Comparison of ENCODE assay signal across 19 cellular contexts in genomic region chr5:59604111-59604510, GRCh38.
DNase-seq lines count a peak whose midpoint lies in the region; ATAC-seq and TF ChIP-seq lines count a peak whose summit lies in the region.
"Had no signal": no experiment of that assay in that cellular context is flagged by ENCODE, and none has a peak within 500 bp of the region (broad histone marks: within the 10 kb centered on the region; RNA-seq: fewer than 3 reads in every experiment).

No MANE protein-coding gene starts in this region.

- WGBS in esophagus squamous epithelium, 2 donors, result 62 to 64% methylated on average over 4 of the region's 4 CpGs

- no peaks in the 10 kb centered on the region for H3K9me3 ChIP-seq in esophagus squamous epithelium
- H3K9me3 ChIP-seq: A549; BLaER1 treated with 17β-estradiol and CSF1 and Interleukin-3, amounts not matched to agents 10 nM and 100 nM; Caco-2 had no signal

- no peaks in the 10 kb centered on the region for H3K27me3 ChIP-seq in esophagus squamous epithelium
- H3K27me3 ChIP-seq: BLaER1 treated with 17β-estradiol and CSF1 and Interleukin-3, amounts not matched to agents 10 nM and 100 nM had no signal

- H3K27ac ChIP-seq in esophagus squamous epithelium, result no peak overlapping the region
- H3K27ac ChIP-seq: 22Rv1; A549; BLaER1 treated with 17β-estradiol and CSF1 and Interleukin-3, amounts not matched to agents 10 nM and 100 nM; C4-2B had no signal

- ATAC-seq in activated CD4-positive, alpha-beta T cell treated with anti-CD3 and anti-CD28 coated beads for 36 hours, result no peak
- ATAC-seq: A549; CD8-positive, alpha-beta T cell had no signal

- H3K9me3 Mint-ChIP-seq in nephron, result peaks cover 2% of the 10 kb centered on the region
- H3K9me3 Mint-ChIP-seq in activated CD4-positive, alpha-beta T cell treated with anti-CD3 and anti-CD28 coated beads for 36 hours (ENCODE audit: low read depth), result no peaks in the 10 kb centered on the region
- H3K9me3 Mint-ChIP-seq: CD4-positive, alpha-beta T cell; CD8-positive, alpha-beta T cell had no signal

- no peak for TF ChIP-seq POLR2A in esophagus squamous epithelium (IDR thresholded peaks at IDR 0.05)

- CTCF ChIA-PET in activated CD4-positive, alpha-beta T cell treated with anti-CD3 and anti-CD28 coated beads for 36 hours (lab: Charles Lee), result no interaction called here

- peaks cover 34% of the 10 kb centered on the region for H3K4me1 Mint-ChIP-seq in nephron
- peaks cover 8% of the 10 kb centered on the region for H3K4me1 Mint-ChIP-seq in activated CD4-positive, alpha-beta T cell treated with anti-CD3 and anti-CD28 coated beads for 36 hours

- intact Hi-C loops in esophagus squamous epithelium (cut with DNase I), result no loop called here
- intact Hi-C loops in activated CD4-positive, alpha-beta T cell treated with anti-CD3 and anti-CD28 coated beads for 36 hours (cut with DNase I, micrococcal nuclease), result loop anchor here in 1 of 2 experiments (10.0 kb wide), 1 partner anchor 569 kb away; no protein-coding TSS in a partner anchor

- no peak overlapping the region for H3K4me3 Mint-ChIP-seq in nephron
- H3K4me3 Mint-ChIP-seq in activated CD4-positive, alpha-beta T cell treated with anti-CD3 and anti-CD28 coated beads for 36 hours, result no peak overlapping the region
- H3K4me3 Mint-ChIP-seq: B cell; CD4-positive, alpha-beta T cell; CD8-positive, alpha-beta T cell had no signal

- H3K36me3 Mint-ChIP-seq in nephron (ENCODE audit: low read depth), result no peaks in the 10 kb centered on the region
- H3K36me3 Mint-ChIP-seq in activated CD4-positive, alpha-beta T cell treated with anti-CD3 and anti-CD28 coated beads for 36 hours (ENCODE audit: low read depth), result no peaks in the 10 kb centered on the region
- H3K36me3 Mint-ChIP-seq: CD8-positive, alpha-beta T cell had no signal

- H3K36me3 ChIP-seq in esophagus squamous epithelium, result no peaks in the 10 kb centered on the region
- H3K36me3 ChIP-seq: BLaER1 treated with 17β-estradiol and CSF1 and Interleukin-3, amounts not matched to agents 10 nM and 100 nM had no signal

- POLR2A ChIA-PET in activated CD4-positive, alpha-beta T cell treated with anti-CD3 and anti-CD28 coated beads for 36 hours (lab: Charles Lee), result no interaction called here

- no peak overlapping the region for H3K4me3 ChIP-seq in esophagus squamous epithelium
- H3K4me3 ChIP-seq: A549; BLaER1 treated with 17β-estradiol and CSF1 and Interleukin-3, amounts not matched to agents 10 nM and 100 nM had no signal

- DNase-seq in DMS 273 (lab: John Stamatoyannopoulos, UW; ENCODE audit: unreplicated experiment) (peak; percentile 32), DMS 273 treated with DMSO at 0.1 percent for 48 hours (lab: John Stamatoyannopoulos, UW) (no peak), SK-N-DZ (ENCODE audit: low spot score) (peak; percentile 68), esophagus squamous epithelium (lab: John Stamatoyannopoulos, UW) (no peak), GM20000 (ENCODE audit: low spot score) (no peak)
- DNase-seq in activated CD4-positive, alpha-beta T cell treated with anti-CD3 and anti-CD28 coated beads for 36 hours, result no peak
- DNase-seq: AML-193; Caco-2; Calu3; CD4-positive, alpha-beta T cell; CD8-positive, alpha-beta T cell; DMS79 treated with DMSO at 0.1 percent for 48 hours; GF-D8 had no signal

- peaks cover 0 to 5% (median 5%) of the 10 kb centered on the region in 3 donors for H3K4me1 ChIP-seq in esophagus squamous epithelium
- H3K4me1 ChIP-seq: Caco-2 had no signal

- H3K27ac Mint-ChIP-seq in nephron, result peak overlapping the region; percentile 12 to 44 (median 38)
- no peak overlapping the region for H3K27ac Mint-ChIP-seq in activated CD4-positive, alpha-beta T cell treated with anti-CD3 and anti-CD28 coated beads for 36 hours
- H3K27ac Mint-ChIP-seq: B cell; CD4-positive, alpha-beta T cell; CD8-positive, alpha-beta T cell had no signal

- H3K27me3 Mint-ChIP-seq in nephron (ENCODE audit: low read depth), result no peaks in the 10 kb centered on the region
- H3K27me3 Mint-ChIP-seq in activated CD4-positive, alpha-beta T cell treated with anti-CD3 and anti-CD28 coated beads for 36 hours, result peaks cover 30% of the 10 kb centered on the region

- TF ChIP-seq CTCF in nephron (IDR thresholded peaks at IDR 0.05; ENCODE audit: unreplicated experiment in 3 of 3) (no peak), esophagus squamous epithelium (IDR thresholded peaks at IDR 0.05) (no peak), GM20000 (IDR thresholded peaks at IDR 0.05; ENCODE audit: extremely low read depth, missing control alignments) (no peak)

Comparison
In these comparisons a context has a peak if more than half of its experiments do, and no peak if none do; other contexts are left out.
1. DNase-seq: peak in DMS 273 (single experiment) and SK-N-DZ (single experiment); none in DMS 273 treated with DMSO at 0.1 percent for 48 hours (single experiment), esophagus squamous epithelium (single experiment), GM20000 (single experiment) and activated CD4-positive, alpha-beta T cell treated with anti-CD3 and anti-CD28 coated beads for 36 hours (single experiment).